In genomic region chr16:74297296-74297665, GRCh38 we compare ENCODE assay signal across 8 cellular contexts. TPM values are rescaled to one million over a fixed set of nuclear protein-coding genes. Genes with fewer than 3 reads are reported as not detected.
A peak's percentile ranks its signal among the peaks of the same experiment; 100 is the strongest.
DNase-seq lines count a peak whose midpoint lies in the region; ATAC-seq and TF ChIP-seq lines count a peak whose summit lies in the region.

No MANE protein-coding gene starts in this region.

- TF ChIP-seq CTCF in epithelial cell of esophagus (IDR thresholded peaks at IDR 0.05; ENCODE audit: insufficient read depth, low read depth, low read length, missing control alignments) (no peak), tibial nerve (IDR thresholded peaks at IDR 0.05) (no peak)

- peaks cover 4 to 35% (median 4%) of the 10 kb centered on the region in 3 donors for H3K36me3 Mint-ChIP-seq in naive thymus-derived CD8-positive, alpha-beta T cell

- no peak for TF ChIP-seq POLR2A in tibial nerve (IDR thresholded peaks at IDR 0.05)

- H3K4me1 ChIP-seq in tibial nerve = peaks cover 0 to 42% (median 14%) of the 10 kb centered on the region in 4 donors

- peak overlapping the region; percentile 97 to 100 (median 98) for H3K27ac Mint-ChIP-seq in naive thymus-derived CD8-positive, alpha-beta T cell

- H3K27ac ChIP-seq in tibial nerve = peak overlapping the region; percentile 80 to 96 (median 89)

- POLR2A ChIA-PET in naive thymus-derived CD8-positive, alpha-beta T cell (lab: Charles Lee) = interaction anchor here (0.6 to 2.0 kb wide), 6 partner anchors 9 to 403 kb away, joined by 3 to 7 read pairs (median 4); partner anchors contain the start of gene RFWD3

- TF ChIP-seq EP300 in tibial nerve (IDR thresholded peaks at IDR 0.05) = no peak

- peaks cover 14 to 38% (median 26%) of the 10 kb centered on the region in 4 donors for H3K4me1 Mint-ChIP-seq in naive thymus-derived CD8-positive, alpha-beta T cell

- 0 to 1% methylated on average over 16 of the region's 16 CpGs for WGBS in tibial nerve, 2 donors

- peak overlapping the region; percentile 86 to 99 (median 96) for H3K4me3 Mint-ChIP-seq in naive thymus-derived CD8-positive, alpha-beta T cell

- H3K36me3 ChIP-seq in tibial nerve = peaks cover 0 to 41% (median 3%) of the 10 kb centered on the region in 3 donors

- H3K27me3 Mint-ChIP-seq in naive thymus-derived CD8-positive, alpha-beta T cell = no peaks in the 10 kb centered on the region

- no peaks in the 10 kb centered on the region for H3K27me3 ChIP-seq in tibial nerve

- H3K9me3 ChIP-seq in tibial nerve = peaks cover 0 to 1% (median 0%) of the 10 kb centered on the region in 4 donors

- DNase-seq in activated naive CD4-positive, alpha-beta T cell treated with Interleukin-2 at 50 U/mL for 16 hours = peak; percentile 56
- no peak for DNase-seq in activated naive CD4-positive, alpha-beta T cell (lab: John Stamatoyannopoulos, UW)
- peak; percentile 18 for DNase-seq in HT1080 (ENCODE audit: low read depth)
- DNase-seq in activated CD4-positive, alpha-beta T cell treated with anti-CD3 and anti-CD28 coated beads, Interleukin-2, amount 50 U/mL, for 24 hours (ENCODE audit: low read depth in 1 of 2, low spot score in 1 of 2) = peak; percentile 7 to 11
- DNase-seq in epithelial cell of esophagus (ENCODE audit: low read depth) = peak; percentile 31
- peak in 6 of 10 donors; percentile 7 to 23 (median 17) for DNase-seq in naive thymus-derived CD8-positive, alpha-beta T cell
- no peak for DNase-seq in tibial nerve (ENCODE audit: low spot score in 2 of 2)
- DNase-seq in DMS153 treated with DMSO at 0.1 percent for 48 hours (lab: John Stamatoyannopoulos, UW; ENCODE audit: unreplicated experiment) = no peak

- no peaks in the 10 kb centered on the region for H3K9me3 Mint-ChIP-seq in naive thymus-derived CD8-positive, alpha-beta T cell

- H3K4me3 ChIP-seq in epithelial cell of esophagus (ENCODE audit: low read length) (peak overlapping the region; percentile 94), tibial nerve (peak overlapping the region; percentile 59 to 99 (median 82))

- peak in 1 of 2 donors; percentile 8 for ATAC-seq in naive thymus-derived CD8-positive, alpha-beta T cell

RNA-seq across cellular contexts. Expression of gene PSMD7, which starts 0.7 kb away (rescaled TPM):
- 110 and 132 TPM in 2 replicates for total RNA-seq in HT1080 (2014; rRNA removed; shearing (Covaris generic))
- 139 and 146 TPM in 2 replicates for polyA plus RNA-seq in HT1080 (2015; cell fraction: cytosol; rRNA removed)
- polyA plus RNA-seq in HT1080 (2015; cell fraction: nucleus; rRNA removed) = 97.1 and 120 TPM in 2 replicates
- 10 to 100 TPM; 89.2 to 94.9 TPM for total RNA-seq in naive thymus-derived CD8-positive, alpha-beta T cell
- 100 to 1,000 TPM; 114 to 119 (median 116) TPM for polyA plus RNA-seq in naive thymus-derived CD8-positive, alpha-beta T cell
- 10 to 100 TPM; 41.5 to 59.6 (median 43.3) TPM for total RNA-seq in tibial nerve

Comparison
In these comparisons a context has a peak if more than half of its experiments do, and no peak if none do; other contexts are left out.
1. DNase-seq: peak in activated naive CD4-positive, alpha-beta T cell treated with Interleukin-2 at 50 U/mL for 16 hours (single experiment), HT1080 (single experiment), activated CD4-positive, alpha-beta T cell treated with anti-CD3 and anti-CD28 coated beads, Interleukin-2, amount 50 U/mL, for 24 hours (2 of 2), epithelial cell of esophagus (single experiment) and naive thymus-derived CD8-positive, alpha-beta T cell (6 of 10); none in activated naive CD4-positive, alpha-beta T cell (0 of 4), tibial nerve (0 of 2) and DMS153 treated with DMSO at 0.1 percent for 48 hours (single experiment).